Comparison of ENCODE assay signal across 25 cellular contexts in the genomic region with DNA sequence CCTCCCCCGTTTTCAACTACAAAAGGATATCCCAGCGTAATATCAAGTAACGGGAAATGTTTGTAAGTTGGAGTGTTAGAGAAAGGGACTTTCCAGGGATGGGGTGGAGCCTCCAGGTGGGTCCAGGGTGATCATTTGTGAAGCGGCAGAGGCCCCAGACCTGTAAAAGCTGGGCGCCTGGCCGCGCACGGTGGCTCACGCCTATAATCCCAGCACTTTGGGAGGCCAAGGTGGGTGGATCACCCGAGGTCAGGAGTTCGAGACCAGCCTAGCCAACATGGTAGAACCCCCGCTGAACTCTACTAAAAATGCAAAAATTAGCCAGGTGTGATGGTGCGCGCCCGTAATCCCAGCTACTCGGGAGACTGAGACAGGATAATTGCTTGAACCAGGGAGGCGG. TPM values are rescaled to one million over a fixed set of nuclear protein-coding genes. Genes with fewer than 3 reads are reported as not detected.
"Had no signal": no experiment of that assay in that cellular context is flagged by ENCODE, and none has a peak within 500 bp of the region (broad histone marks: within the 10 kb centered on the region; RNA-seq: fewer than 3 reads in every experiment).

No MANE protein-coding gene starts in this region.

- H3K36me3 ChIP-seq: esophagus squamous epithelium, heart right ventricle, thoracic aorta had no signal

- H3K27ac ChIP-seq: esophagus squamous epithelium, heart right ventricle, thoracic aorta had no signal

- H3K27me3 ChIP-seq: esophagus squamous epithelium had no signal

- ATAC-seq: heart right ventricle; left ventricle myocardium superior; naive thymus-derived CD4-positive, alpha-beta T cell; right cardiac atrium had no signal

- H3K4me1 Mint-ChIP-seq: naive thymus-derived CD4-positive, alpha-beta T cell had no signal

- H3K9me3 ChIP-seq: esophagus squamous epithelium, heart right ventricle, thoracic aorta had no signal

- DNase-seq: activated CD4-positive, alpha-beta T cell treated with anti-CD3 and anti-CD28 coated beads for 48 hours; activated CD4-positive, alpha-beta T cell treated with anti-CD3 and anti-CD28 coated beads, Interleukin-2, amount 50 U/mL, for 48 hours; activated CD8-positive, alpha-beta memory T cell treated with anti-CD3 and anti-CD28 coated beads for 24 hours; activated effector memory CD4-positive, alpha-beta T cell treated with Interleukin-2 at 50 U/mL for 16 hours; activated naive CD4-positive, alpha-beta T cell treated with Interleukin-2 at 50 U/mL for 16 hours; anterior cingulate cortex; dermis blood vessel endothelial cell; effector CD4-positive, alpha-beta T cell; esophagus squamous epithelium; heart right ventricle; left ventricle myocardium superior; midbrain; naive thymus-derived CD4-positive, alpha-beta T cell; right cardiac atrium; stimulated activated CD4-positive, alpha-beta T cell treated with anti-CD3 and anti-CD28 coated beads, Interleukin-4, amount 100 ng/mL, for 1 hour had no signal

- H3K27ac Mint-ChIP-seq: activated naive CD8-positive, alpha-beta T cell; naive thymus-derived CD4-positive, alpha-beta T cell; stimulated activated naive CD8-positive, alpha-beta T cell treated with anti-CD3 and anti-CD28 coated beads, Interleukin-15, Interleukin-2, amounts not matched to agents 100 ng/mL and 50 ng/mL, for 24 hours had no signal

- H3K4me3 Mint-ChIP-seq: activated naive CD8-positive, alpha-beta T cell; naive thymus-derived CD4-positive, alpha-beta T cell; stimulated activated naive CD8-positive, alpha-beta T cell treated with anti-CD3 and anti-CD28 coated beads, Interleukin-15, Interleukin-2, amounts not matched to agents 100 ng/mL and 50 ng/mL, for 24 hours had no signal

- H3K4me1 ChIP-seq: heart right ventricle had no signal

- H3K4me3 ChIP-seq: esophagus squamous epithelium, heart right ventricle, thoracic aorta had no signal

- H3K27me3 Mint-ChIP-seq: activated naive CD8-positive, alpha-beta T cell had no signal

- H3K36me3 Mint-ChIP-seq: activated naive CD8-positive, alpha-beta T cell had no signal

RNA-seq across cellular contexts. Expression of a gene that starts 35.2 kb away (rescaled TPM):
- total RNA-seq: dermis blood vessel endothelial cell, mammary epithelial cell had no signal
- polyA plus RNA-seq: mammary epithelial cell had no signal

RNA-seq across cellular contexts. Expression of a gene that starts 55.0 kb away (rescaled TPM):
- total RNA-seq: bronchial epithelial cell; dermis blood vessel endothelial cell; glomerular endothelial cell; heart right ventricle; left ventricle myocardium superior; mammary epithelial cell; naive thymus-derived CD4-positive, alpha-beta T cell; pulmonary artery endothelial cell; right cardiac atrium; skeletal muscle tissue; subcutaneous adipose tissue; thoracic aorta had no signal
- polyA plus RNA-seq: mammary epithelial cell; naive thymus-derived CD4-positive, alpha-beta T cell; right cardiac atrium; urinary bladder had no signal
